8 cellular contexts compared by ENCODE assay signal in the genomic region with DNA sequence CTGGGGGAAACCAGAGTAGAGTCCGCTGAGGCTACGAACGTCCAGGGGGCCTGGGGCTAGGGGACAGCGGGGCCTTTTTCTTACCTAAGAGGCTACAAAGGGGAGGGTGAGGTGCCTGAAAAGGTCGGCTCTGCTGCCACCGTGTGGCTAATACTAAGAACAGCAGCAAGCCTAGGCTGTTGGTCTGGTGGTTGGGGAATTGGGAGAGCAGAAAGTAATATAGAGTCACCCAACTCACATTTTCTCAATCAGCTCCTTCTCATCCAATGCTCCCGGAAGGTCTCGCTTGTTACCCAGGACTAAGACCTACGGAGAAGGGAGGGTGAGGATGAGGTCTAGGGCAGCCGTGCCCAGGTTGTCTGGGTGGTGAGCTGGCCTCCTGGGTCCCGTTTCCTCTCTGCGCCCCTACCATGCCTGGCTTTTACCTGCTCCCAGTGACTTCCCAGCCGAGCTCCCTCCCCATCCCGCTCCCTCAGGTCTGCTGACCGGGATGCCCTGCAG. TPM values are rescaled to one million over a fixed set of nuclear protein-coding genes. Genes with fewer than 3 reads are reported as not detected.
A peak's percentile ranks its signal among the peaks of the same experiment; 100 is the strongest.
DNase-seq lines count a peak whose midpoint lies in the region; ATAC-seq and TF ChIP-seq lines count a peak whose summit lies in the region.

No MANE protein-coding gene starts in this region.

- H3K56ac ChIP-seq in mesendoderm (ENCODE audit: low read length), result peak overlapping the region; percentile 82

- peaks cover 11% of the 10 kb centered on the region for H3K36me3 ChIP-seq in mesendoderm (ENCODE audit: control insufficient read depth, insufficient read depth, low read length)

- peaks cover 2% of the 10 kb centered on the region for H3K4me1 ChIP-seq in mesendoderm (ENCODE audit: control insufficient read depth, low read depth, low read length)

- H3K4me1 Mint-ChIP-seq in activated CD4-positive, alpha-beta memory T cell treated with anti-CD3 and anti-CD28 coated beads for 36 hours (ENCODE audit: low read depth), result no peaks in the 10 kb centered on the region
- peaks cover 2% of the 10 kb centered on the region for H3K4me1 Mint-ChIP-seq in endothelial cell (ENCODE audit: unreplicated experiment)

- no peak overlapping the region for H2BK5ac ChIP-seq in mesendoderm (ENCODE audit: low read length)

- H3K4me3 ChIP-seq in GM12865 (ENCODE audit: low read depth, low read length), result no peak overlapping the region
- H3K4me3 ChIP-seq in mesendoderm (ENCODE audit: low read length), result no peak overlapping the region

- no peak overlapping the region for H2BK120ac ChIP-seq in mesendoderm (ENCODE audit: low read depth, low read length)

- H3K27ac ChIP-seq in mesendoderm (ENCODE audit: low read depth, low read length) (no peak overlapping the region), temporal lobe (ENCODE audit: low read depth, low read length) (peak overlapping the region; percentile 82)

- H3K36me3 Mint-ChIP-seq in activated CD4-positive, alpha-beta memory T cell treated with anti-CD3 and anti-CD28 coated beads for 36 hours, result peaks cover 3% of the 10 kb centered on the region
- H3K36me3 Mint-ChIP-seq in endothelial cell (ENCODE audit: low read depth, unreplicated experiment), result peaks cover 16% of the 10 kb centered on the region

- H3K9me3 Mint-ChIP-seq in activated CD4-positive, alpha-beta memory T cell treated with anti-CD3 and anti-CD28 coated beads for 36 hours, result no peaks in the 10 kb centered on the region
- H3K9me3 Mint-ChIP-seq in endothelial cell (ENCODE audit: unreplicated experiment), result no peaks in the 10 kb centered on the region

- no peak overlapping the region for H3K4me2 ChIP-seq in mesendoderm (ENCODE audit: low read length)

- no CpG with 5 or more reads among the region's 15 CpGs for WGBS in mesendoderm (ENCODE audit: extremely low coverage, insufficient coverage, low lambda C conversion rate)

- peak; percentile 64 for ATAC-seq in HG03442 (IDR thresholded peaks at IDR 0.05; ENCODE audit: unreplicated experiment)
- no peak for ATAC-seq in HG03457 (IDR thresholded peaks at IDR 0.05; ENCODE audit: unreplicated experiment)

- no peak overlapping the region for H4K5ac ChIP-seq in mesendoderm (ENCODE audit: low read length)

- TF ChIP-seq CTCF in GM12865 (IDR thresholded peaks at IDR 0.05; ENCODE audit: insufficient read depth, low read depth, low read length, missing control alignments) (peak; percentile 84), endothelial cell (IDR thresholded peaks at IDR 0.05; ENCODE audit: unreplicated experiment) (peak; percentile 66)

- intact Hi-C loops in activated CD4-positive, alpha-beta memory T cell treated with anti-CD3 and anti-CD28 coated beads for 36 hours (cut with micrococcal nuclease), result loop anchor here (2.0 to 5.0 kb wide), 2 partner anchors 126 to 238 kb away; no protein-coding TSS in a partner anchor

- CTCF ChIA-PET in activated CD4-positive, alpha-beta memory T cell treated with anti-CD3 and anti-CD28 coated beads for 36 hours (lab: Charles Lee), result interaction anchor here (0.7 to 4.7 kb wide), 30 partner anchors 9 to 261 kb away, joined by 3 to 53 read pairs (median 5); a partner anchor contains a TSS

- no peak overlapping the region for H3K4me3 Mint-ChIP-seq in activated CD4-positive, alpha-beta memory T cell treated with anti-CD3 and anti-CD28 coated beads for 36 hours
- H3K4me3 Mint-ChIP-seq in endothelial cell (ENCODE audit: unreplicated experiment), result no peak overlapping the region

- peak overlapping the region; percentile 45 for H3K23ac ChIP-seq in mesendoderm (ENCODE audit: low read length)

- H3K18ac ChIP-seq in mesendoderm (ENCODE audit: low read length), result no peak overlapping the region

- H3K27me3 ChIP-seq in mesendoderm (ENCODE audit: insufficient read depth, low read length, poor library complexity), result no peaks in the 10 kb centered on the region

- peaks cover 10% of the 10 kb centered on the region for H3K79me2 ChIP-seq in mesendoderm (ENCODE audit: control insufficient read depth, insufficient read depth, low read length)

- H3K79me1 ChIP-seq in mesendoderm (ENCODE audit: low read length), result peaks cover 11% of the 10 kb centered on the region

- H3K27me3 Mint-ChIP-seq in activated CD4-positive, alpha-beta memory T cell treated with anti-CD3 and anti-CD28 coated beads for 36 hours, result no peaks in the 10 kb centered on the region
- H3K27me3 Mint-ChIP-seq in endothelial cell (ENCODE audit: unreplicated experiment), result peaks cover 3% of the 10 kb centered on the region

- no peak overlapping the region for H3K27ac Mint-ChIP-seq in activated CD4-positive, alpha-beta memory T cell treated with anti-CD3 and anti-CD28 coated beads for 36 hours
- no peak overlapping the region for H3K27ac Mint-ChIP-seq in endothelial cell (ENCODE audit: unreplicated experiment)

- POLR2A ChIA-PET in activated CD4-positive, alpha-beta memory T cell treated with anti-CD3 and anti-CD28 coated beads for 36 hours (lab: Charles Lee), result interaction anchor here (1.3 kb wide), 1 partner anchor 242 kb away, joined by 3 read pairs; no protein-coding TSS in a partner anchor

- no peak overlapping the region for H2BK15ac ChIP-seq in mesendoderm (replicated peaks; ENCODE audit: low read depth)

- H4K8ac ChIP-seq in mesendoderm (ENCODE audit: low read depth, low read length), result no peak overlapping the region

- no peak overlapping the region for H3K4ac ChIP-seq in mesendoderm (ENCODE audit: low read depth, low read length)

- peak; percentile 68 for DNase-seq in GM12865 (ENCODE audit: low read depth)
- peak; percentile 79 for DNase-seq in NCI-H69 (lab: John Stamatoyannopoulos, UW)
- DNase-seq in activated CD4-positive, alpha-beta memory T cell treated with anti-CD3 and anti-CD28 coated beads for 36 hours, result peak; percentile 62
- DNase-seq in endothelial cell (ENCODE audit: low spot score), result peak; percentile 60
- peak; percentile 80 for DNase-seq in mesendoderm

- H2AK5ac ChIP-seq in mesendoderm (ENCODE audit: low read length), result no peak overlapping the region

- peak overlapping the region; percentile 48 for H3K9ac ChIP-seq in mesendoderm (ENCODE audit: low read length)

RNA-seq across cellular contexts. Expression of a gene that starts 9.3 kb away (rescaled TPM):
- 10 to 100 TPM; 38.2 to 40.4 TPM for total RNA-seq in activated CD4-positive, alpha-beta memory T cell treated with anti-CD3 and anti-CD28 coated beads for 36 hours
- total RNA-seq in endothelial cell (ENCODE audit: unreplicated experiment) (38.8 TPM), temporal lobe (79.4 TPM)
- polyA plus RNA-seq in mesendoderm (2013, experiment 1 of 2), result 32.9 TPM
- 31.1 TPM for polyA plus RNA-seq in mesendoderm (2013, experiment 2 of 2)

RNA-seq across cellular contexts. Expression of a gene that starts 12.6 kb away (rescaled TPM):
- total RNA-seq in activated CD4-positive, alpha-beta memory T cell treated with anti-CD3 and anti-CD28 coated beads for 36 hours, result not detected
- total RNA-seq in endothelial cell (ENCODE audit: unreplicated experiment), result not detected
- polyA plus RNA-seq in mesendoderm (2013, experiment 1 of 2), result 0.01 TPM
- polyA plus RNA-seq in mesendoderm (2013, experiment 2 of 2), result 0.03 TPM
- total RNA-seq in temporal lobe, result 1.2 TPM

RNA-seq across cellular contexts. Expression of a gene that starts 25.1 kb away (rescaled TPM):
- 100 to 1,000 TPM; 197 to 199 TPM for total RNA-seq in activated CD4-positive, alpha-beta memory T cell treated with anti-CD3 and anti-CD28 coated beads for 36 hours
- total RNA-seq in endothelial cell (ENCODE audit: unreplicated experiment) (1.3 TPM), temporal lobe (0.25 TPM)
- 0.65 TPM for polyA plus RNA-seq in mesendoderm (2013, experiment 1 of 2)
- polyA plus RNA-seq in mesendoderm (2013, experiment 2 of 2), result 0.49 TPM

RNA-seq across cellular contexts. Expression of a gene that starts 58.3 kb away (rescaled TPM):
- under 1 TPM; 0.05 to 0.10 TPM for total RNA-seq in activated CD4-positive, alpha-beta memory T cell treated with anti-CD3 and anti-CD28 coated beads for 36 hours
- total RNA-seq in endothelial cell (ENCODE audit: unreplicated experiment) (0.23 TPM), temporal lobe (0.49 TPM)
- 0.51 TPM for polyA plus RNA-seq in mesendoderm (2013, experiment 1 of 2)
- 0.57 TPM for polyA plus RNA-seq in mesendoderm (2013, experiment 2 of 2)

Comparison
In these comparisons a context has a peak if more than half of its experiments do, and no peak if none do; other contexts are left out.
1. RNA of a gene that starts 25.1 kb away (total RNA-seq): 197 to 199 TPM in activated CD4-positive, alpha-beta memory T cell treated with anti-CD3 and anti-CD28 coated beads for 36 hours; 1.3 TPM in endothelial cell (single experiment) and 0.25 TPM in temporal lobe (single experiment); every median in the first group is over 10 times any median in the second.
2. Peak in every context shown above with its lines, with median percentiles within 50 percentile points of each other: DNase-seq.